2 cellular contexts compared by ENCODE assay signal in the genomic region with DNA sequence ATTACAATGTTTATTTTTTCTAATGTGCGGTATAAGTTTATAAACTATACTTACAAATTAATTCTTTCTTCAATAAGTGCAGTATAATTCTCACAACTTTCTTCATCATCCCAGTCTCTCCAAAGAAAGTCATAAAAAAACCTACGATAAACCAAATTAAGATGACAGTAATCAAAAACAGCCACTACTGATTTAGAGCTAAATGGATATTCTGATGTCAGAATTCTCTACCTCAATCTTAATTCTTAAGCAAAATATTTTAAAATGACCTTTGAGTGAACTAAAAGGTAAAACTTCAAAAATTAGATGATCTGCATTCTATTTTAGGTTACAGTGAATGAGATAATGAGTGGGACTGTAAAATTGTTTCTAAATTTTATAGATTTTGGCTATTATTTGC.
TF ChIP-seq lines count a peak whose summit lies in the region.

No MANE protein-coding gene starts in this region.

TF ChIP-seq in SK-N-SH treated with all-trans-retinoic acid at 6 μM for 48 hours, 23 proteins besides CTCF, POLR2A, EP300 and RAD21 (continued from another document):
- TF ChIP-seq, protein P1, sequence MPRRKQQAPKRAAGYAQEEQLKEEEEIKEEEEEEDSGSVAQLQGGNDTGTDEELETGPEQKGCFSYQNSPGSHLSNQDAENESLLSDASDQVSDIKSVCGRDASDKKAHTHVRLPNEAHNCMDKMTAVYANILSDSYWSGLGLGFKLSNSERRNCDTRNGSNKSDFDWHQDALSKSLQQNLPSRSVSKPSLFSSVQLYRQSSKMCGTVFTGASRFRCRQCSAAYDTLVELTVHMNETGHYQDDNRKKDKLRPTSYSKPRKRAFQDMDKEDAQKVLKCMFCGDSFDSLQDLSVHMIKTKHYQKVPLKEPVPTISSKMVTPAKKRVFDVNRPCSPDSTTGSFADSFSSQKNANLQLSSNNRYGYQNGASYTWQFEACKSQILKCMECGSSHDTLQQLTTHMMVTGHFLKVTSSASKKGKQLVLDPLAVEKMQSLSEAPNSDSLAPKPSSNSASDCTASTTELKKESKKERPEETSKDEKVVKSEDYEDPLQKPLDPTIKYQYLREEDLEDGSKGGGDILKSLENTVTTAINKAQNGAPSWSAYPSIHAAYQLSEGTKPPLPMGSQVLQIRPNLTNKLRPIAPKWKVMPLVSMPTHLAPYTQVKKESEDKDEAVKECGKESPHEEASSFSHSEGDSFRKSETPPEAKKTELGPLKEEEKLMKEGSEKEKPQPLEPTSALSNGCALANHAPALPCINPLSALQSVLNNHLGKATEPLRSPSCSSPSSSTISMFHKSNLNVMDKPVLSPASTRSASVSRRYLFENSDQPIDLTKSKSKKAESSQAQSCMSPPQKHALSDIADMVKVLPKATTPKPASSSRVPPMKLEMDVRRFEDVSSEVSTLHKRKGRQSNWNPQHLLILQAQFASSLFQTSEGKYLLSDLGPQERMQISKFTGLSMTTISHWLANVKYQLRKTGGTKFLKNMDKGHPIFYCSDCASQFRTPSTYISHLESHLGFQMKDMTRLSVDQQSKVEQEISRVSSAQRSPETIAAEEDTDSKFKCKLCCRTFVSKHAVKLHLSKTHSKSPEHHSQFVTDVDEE (CRISPR knock-in tag; IDR thresholded peaks at IDR 0.05), result peak; percentile 71; the same call in 1 of the 2 replicates
- TF ChIP-seq, protein P2, sequence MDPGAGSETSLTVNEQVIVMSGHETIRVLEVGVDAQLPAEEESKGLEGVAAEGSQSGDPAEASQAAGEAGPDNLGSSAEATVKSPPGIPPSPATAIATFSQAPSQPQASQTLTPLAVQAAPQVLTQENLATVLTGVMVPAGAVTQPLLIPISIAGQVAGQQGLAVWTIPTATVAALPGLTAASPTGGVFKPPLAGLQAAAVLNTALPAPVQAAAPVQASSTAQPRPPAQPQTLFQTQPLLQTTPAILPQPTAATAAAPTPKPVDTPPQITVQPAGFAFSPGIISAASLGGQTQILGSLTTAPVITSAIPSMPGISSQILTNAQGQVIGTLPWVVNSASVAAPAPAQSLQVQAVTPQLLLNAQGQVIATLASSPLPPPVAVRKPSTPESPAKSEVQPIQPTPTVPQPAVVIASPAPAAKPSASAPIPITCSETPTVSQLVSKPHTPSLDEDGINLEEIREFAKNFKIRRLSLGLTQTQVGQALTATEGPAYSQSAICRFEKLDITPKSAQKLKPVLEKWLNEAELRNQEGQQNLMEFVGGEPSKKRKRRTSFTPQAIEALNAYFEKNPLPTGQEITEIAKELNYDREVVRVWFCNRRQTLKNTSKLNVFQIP (CRISPR knock-in tag; IDR thresholded peaks at IDR 0.05; ENCODE audit: borderline replicate concordance, low read depth), result no peak
- TF ChIP-seq ARNTL (CRISPR knock-in tag; IDR thresholded peaks at IDR 0.05; ENCODE audit: borderline replicate concordance, low read depth) (no peak), ZNF8 (CRISPR knock-in tag; IDR thresholded peaks at IDR 0.05) (0 out of 2 replicates have a peak, but pooled peaks have one; percentile 14), BACH2 (CRISPR knock-in tag; IDR thresholded peaks at IDR 0.05; ENCODE audit: borderline replicate concordance) (no peak), TOX (CRISPR knock-in tag; IDR thresholded peaks at IDR 0.05; ENCODE audit: borderline replicate concordance) (no peak), ZNF565 (CRISPR knock-in tag; conservative IDR thresholded peaks at IDR 0.05; ENCODE audit: low read depth) (no peak), CSDC2 (CRISPR knock-in tag; IDR thresholded peaks at IDR 0.05) (no peak), OSR1 (CRISPR knock-in tag; IDR thresholded peaks at IDR 0.05) (no peak), ZC3H10 (CRISPR knock-in tag; IDR thresholded peaks at IDR 0.05) (peak; percentile 81; the same call in 1 of the 2 replicates), ZNF70 (CRISPR knock-in tag; IDR thresholded peaks at IDR 0.05) (no peak), ZFP3 (CRISPR knock-in tag; IDR thresholded peaks at IDR 0.05) (no peak), ESRRG (CRISPR knock-in tag; IDR thresholded peaks at IDR 0.05) (peak; percentile 81; the same call in 1 of the 2 replicates)
- TF ChIP-seq, protein P3, sequence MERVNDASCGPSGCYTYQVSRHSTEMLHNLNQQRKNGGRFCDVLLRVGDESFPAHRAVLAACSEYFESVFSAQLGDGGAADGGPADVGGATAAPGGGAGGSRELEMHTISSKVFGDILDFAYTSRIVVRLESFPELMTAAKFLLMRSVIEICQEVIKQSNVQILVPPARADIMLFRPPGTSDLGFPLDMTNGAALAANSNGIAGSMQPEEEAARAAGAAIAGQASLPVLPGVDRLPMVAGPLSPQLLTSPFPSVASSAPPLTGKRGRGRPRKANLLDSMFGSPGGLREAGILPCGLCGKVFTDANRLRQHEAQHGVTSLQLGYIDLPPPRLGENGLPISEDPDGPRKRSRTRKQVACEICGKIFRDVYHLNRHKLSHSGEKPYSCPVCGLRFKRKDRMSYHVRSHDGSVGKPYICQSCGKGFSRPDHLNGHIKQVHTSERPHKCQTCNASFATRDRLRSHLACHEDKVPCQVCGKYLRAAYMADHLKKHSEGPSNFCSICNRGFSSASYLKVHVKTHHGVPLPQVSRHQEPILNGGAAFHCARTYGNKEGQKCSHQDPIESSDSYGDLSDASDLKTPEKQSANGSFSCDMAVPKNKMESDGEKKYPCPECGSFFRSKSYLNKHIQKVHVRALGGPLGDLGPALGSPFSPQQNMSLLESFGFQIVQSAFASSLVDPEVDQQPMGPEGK (CRISPR knock-in tag; IDR thresholded peaks at IDR 0.05; ENCODE audit: borderline replicate concordance), result no peak
- TF ChIP-seq, protein P4, sequence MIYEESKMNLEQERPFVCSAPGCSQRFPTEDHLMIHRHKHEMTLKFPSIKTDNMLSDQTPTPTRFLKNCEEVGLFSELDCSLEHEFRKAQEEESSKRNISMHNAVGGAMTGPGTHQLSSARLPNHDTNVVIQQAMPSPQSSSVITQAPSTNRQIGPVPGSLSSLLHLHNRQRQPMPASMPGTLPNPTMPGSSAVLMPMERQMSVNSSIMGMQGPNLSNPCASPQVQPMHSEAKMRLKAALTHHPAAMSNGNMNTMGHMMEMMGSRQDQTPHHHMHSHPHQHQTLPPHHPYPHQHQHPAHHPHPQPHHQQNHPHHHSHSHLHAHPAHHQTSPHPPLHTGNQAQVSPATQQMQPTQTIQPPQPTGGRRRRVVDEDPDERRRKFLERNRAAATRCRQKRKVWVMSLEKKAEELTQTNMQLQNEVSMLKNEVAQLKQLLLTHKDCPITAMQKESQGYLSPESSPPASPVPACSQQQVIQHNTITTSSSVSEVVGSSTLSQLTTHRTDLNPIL (CRISPR knock-in tag; IDR thresholded peaks at IDR 0.05; ENCODE audit: low read depth), result peak; percentile 70
- TF ChIP-seq, protein P5, sequence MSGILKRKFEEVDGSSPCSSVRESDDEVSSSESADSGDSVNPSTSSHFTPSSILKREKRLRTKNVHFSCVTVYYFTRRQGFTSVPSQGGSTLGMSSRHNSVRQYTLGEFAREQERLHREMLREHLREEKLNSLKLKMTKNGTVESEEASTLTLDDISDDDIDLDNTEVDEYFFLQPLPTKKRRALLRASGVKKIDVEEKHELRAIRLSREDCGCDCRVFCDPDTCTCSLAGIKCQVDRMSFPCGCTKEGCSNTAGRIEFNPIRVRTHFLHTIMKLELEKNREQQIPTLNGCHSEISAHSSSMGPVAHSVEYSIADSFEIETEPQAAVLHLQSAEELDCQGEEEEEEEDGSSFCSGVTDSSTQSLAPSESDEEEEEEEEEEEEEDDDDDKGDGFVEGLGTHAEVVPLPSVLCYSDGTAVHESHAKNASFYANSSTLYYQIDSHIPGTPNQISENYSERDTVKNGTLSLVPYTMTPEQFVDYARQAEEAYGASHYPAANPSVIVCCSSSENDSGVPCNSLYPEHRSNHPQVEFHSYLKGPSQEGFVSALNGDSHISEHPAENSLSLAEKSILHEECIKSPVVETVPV (CRISPR knock-in tag; IDR thresholded peaks at IDR 0.05), result peak; percentile 80; the same call in 1 of the 2 replicates

TF ChIP-seq in SK-N-SH, 30 proteins besides CTCF, POLR2A, EP300 and RAD21 (continued from another document):
- TF ChIP-seq, protein P6, sequence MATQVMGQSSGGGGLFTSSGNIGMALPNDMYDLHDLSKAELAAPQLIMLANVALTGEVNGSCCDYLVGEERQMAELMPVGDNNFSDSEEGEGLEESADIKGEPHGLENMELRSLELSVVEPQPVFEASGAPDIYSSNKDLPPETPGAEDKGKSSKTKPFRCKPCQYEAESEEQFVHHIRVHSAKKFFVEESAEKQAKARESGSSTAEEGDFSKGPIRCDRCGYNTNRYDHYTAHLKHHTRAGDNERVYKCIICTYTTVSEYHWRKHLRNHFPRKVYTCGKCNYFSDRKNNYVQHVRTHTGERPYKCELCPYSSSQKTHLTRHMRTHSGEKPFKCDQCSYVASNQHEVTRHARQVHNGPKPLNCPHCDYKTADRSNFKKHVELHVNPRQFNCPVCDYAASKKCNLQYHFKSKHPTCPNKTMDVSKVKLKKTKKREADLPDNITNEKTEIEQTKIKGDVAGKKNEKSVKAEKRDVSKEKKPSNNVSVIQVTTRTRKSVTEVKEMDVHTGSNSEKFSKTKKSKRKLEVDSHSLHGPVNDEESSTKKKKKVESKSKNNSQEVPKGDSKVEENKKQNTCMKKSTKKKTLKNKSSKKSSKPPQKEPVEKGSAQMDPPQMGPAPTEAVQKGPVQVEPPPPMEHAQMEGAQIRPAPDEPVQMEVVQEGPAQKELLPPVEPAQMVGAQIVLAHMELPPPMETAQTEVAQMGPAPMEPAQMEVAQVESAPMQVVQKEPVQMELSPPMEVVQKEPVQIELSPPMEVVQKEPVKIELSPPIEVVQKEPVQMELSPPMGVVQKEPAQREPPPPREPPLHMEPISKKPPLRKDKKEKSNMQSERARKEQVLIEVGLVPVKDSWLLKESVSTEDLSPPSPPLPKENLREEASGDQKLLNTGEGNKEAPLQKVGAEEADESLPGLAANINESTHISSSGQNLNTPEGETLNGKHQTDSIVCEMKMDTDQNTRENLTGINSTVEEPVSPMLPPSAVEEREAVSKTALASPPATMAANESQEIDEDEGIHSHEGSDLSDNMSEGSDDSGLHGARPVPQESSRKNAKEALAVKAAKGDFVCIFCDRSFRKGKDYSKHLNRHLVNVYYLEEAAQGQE (IDR thresholded peaks at IDR 0.05; ENCODE audit: low read depth, low read length), result no peak
- TF ChIP-seq, protein P7, sequence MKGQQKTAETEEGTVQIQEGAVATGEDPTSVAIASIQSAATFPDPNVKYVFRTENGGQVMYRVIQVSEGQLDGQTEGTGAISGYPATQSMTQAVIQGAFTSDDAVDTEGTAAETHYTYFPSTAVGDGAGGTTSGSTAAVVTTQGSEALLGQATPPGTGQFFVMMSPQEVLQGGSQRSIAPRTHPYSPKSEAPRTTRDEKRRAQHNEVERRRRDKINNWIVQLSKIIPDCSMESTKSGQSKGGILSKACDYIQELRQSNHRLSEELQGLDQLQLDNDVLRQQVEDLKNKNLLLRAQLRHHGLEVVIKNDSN (IDR thresholded peaks at IDR 0.05; ENCODE audit: borderline replicate concordance, low read depth), result no peak
- TF ChIP-seq FOSL2 (IDR thresholded peaks at IDR 0.05; ENCODE audit: borderline replicate concordance, low read depth) (no peak), NFIC (IDR thresholded peaks at IDR 0.05; ENCODE audit: borderline replicate concordance) (no peak), GABPA (IDR thresholded peaks at IDR 0.05; ENCODE audit: low read depth) (no peak), JUND (IDR thresholded peaks at IDR 0.05) (no peak), RCOR1 (IDR thresholded peaks at IDR 0.05; ENCODE audit: low read length) (no peak)
